28 cellular contexts compared by ENCODE assay signal in genomic region chrX:20531667-20532066, GRCh38.
"Had no signal": no experiment of that assay in that cellular context is flagged by ENCODE, and none has a peak within 500 bp of the region (broad histone marks: within the 10 kb centered on the region; RNA-seq: fewer than 3 reads in every experiment).

No MANE protein-coding gene starts in this region.

- H3K9me3 ChIP-seq: ascending aorta, gastrocnemius medialis, left ventricle myocardium inferior, neutrophil, ovary, psoas muscle, thyroid gland had no signal

- H3K27ac Mint-ChIP-seq: activated CD4-positive, alpha-beta T cell treated with anti-CD3 and anti-CD28 coated beads, Interleukin-2, amount 10 ng/mL, durations not matched to agents 7 days and 5 days; activated CD8-positive, alpha-beta memory T cell treated with anti-CD3 and anti-CD28 coated beads, Interleukin-2, amount 10 ng/mL, durations not matched to agents 7 days and 5 days; activated CD8-positive, alpha-beta T cell treated with anti-CD3 and anti-CD28 coated beads for 36 hours; activated naive CD8-positive, alpha-beta T cell treated with anti-CD3 and anti-CD28 coated beads, Interleukin-2, amount 50 U/mL, for 24 hours; endodermal cell; natural killer cell treated with Interleukin-12 subunit alpha and Interleukin-12 subunit beta and Interleukin-15 and Interleukin-18, amount 100 ng/mL, for 72 hours; T-cell; T-helper 2 cell treated with Interferon-gamma antibody and Interleukin-4, amounts not matched to agents 5 μg/mL and 100 μg/mL, for 36 hours had no signal

- H3K36me3 ChIP-seq: ascending aorta, gastrocnemius medialis, left ventricle myocardium inferior, neutrophil, ovary, thyroid gland had no signal

- H3K27ac ChIP-seq: ascending aorta, coronary artery, gastrocnemius medialis, left ventricle myocardium inferior, neutrophil, ovary, psoas muscle, thyroid gland, VCaP had no signal

- H3K4me3 ChIP-seq: ascending aorta, coronary artery, gastrocnemius medialis, left ventricle myocardium inferior, ovary, psoas muscle, thyroid gland had no signal

- H3K9me3 Mint-ChIP-seq: activated CD4-positive, alpha-beta T cell treated with anti-CD3 and anti-CD28 coated beads, Interleukin-2, amount 10 ng/mL, durations not matched to agents 7 days and 5 days; activated CD8-positive, alpha-beta T cell treated with anti-CD3 and anti-CD28 coated beads for 36 hours; activated naive CD8-positive, alpha-beta T cell treated with anti-CD3 and anti-CD28 coated beads, Interleukin-2, amount 50 U/mL, for 24 hours; endodermal cell; natural killer cell treated with Interleukin-12 subunit alpha and Interleukin-12 subunit beta and Interleukin-15 and Interleukin-18, amount 100 ng/mL, for 72 hours; T-cell; T-helper 2 cell treated with Interferon-gamma antibody and Interleukin-4, amounts not matched to agents 5 μg/mL and 100 μg/mL, for 36 hours had no signal

- H3K36me3 Mint-ChIP-seq: activated CD8-positive, alpha-beta memory T cell treated with anti-CD3 and anti-CD28 coated beads, Interleukin-2, amount 10 ng/mL, durations not matched to agents 7 days and 5 days; natural killer cell treated with Interleukin-12 subunit alpha and Interleukin-12 subunit beta and Interleukin-15 and Interleukin-18, amount 100 ng/mL, for 72 hours; T-cell had no signal

- H3K4me3 Mint-ChIP-seq: activated CD4-positive, alpha-beta T cell treated with anti-CD3 and anti-CD28 coated beads, Interleukin-2, amount 10 ng/mL, durations not matched to agents 7 days and 5 days; activated CD8-positive, alpha-beta memory T cell treated with anti-CD3 and anti-CD28 coated beads, Interleukin-2, amount 10 ng/mL, durations not matched to agents 7 days and 5 days; activated CD8-positive, alpha-beta T cell treated with anti-CD3 and anti-CD28 coated beads for 36 hours; activated naive CD8-positive, alpha-beta T cell treated with anti-CD3 and anti-CD28 coated beads, Interleukin-2, amount 50 U/mL, for 24 hours; endodermal cell; natural killer cell treated with Interleukin-12 subunit alpha and Interleukin-12 subunit beta and Interleukin-15 and Interleukin-18, amount 100 ng/mL, for 72 hours; T-cell; T-helper 2 cell treated with Interferon-gamma antibody and Interleukin-4, amounts not matched to agents 5 μg/mL and 100 μg/mL, for 36 hours had no signal

- ATAC-seq: activated CD4-positive, CD25-positive, alpha-beta regulatory T cell treated with anti-CD3 and anti-CD28 coated beads, Interleukin-2, amount 50 U/mL, for 24 hours; activated CD8-positive, alpha-beta memory T cell treated with anti-CD3 and anti-CD28 coated beads, Interleukin-2, amount 10 ng/mL, durations not matched to agents 7 days and 5 days; activated CD8-positive, alpha-beta T cell treated with anti-CD3 and anti-CD28 coated beads for 36 hours; activated naive CD8-positive, alpha-beta T cell treated with anti-CD3 and anti-CD28 coated beads, Interleukin-2, amount 50 U/mL, for 24 hours; gastrocnemius medialis; natural killer cell treated with Interleukin-12 subunit alpha and Interleukin-12 subunit beta and Interleukin-15 and Interleukin-18, amount 100 ng/mL, for 72 hours; psoas muscle; right cardiac atrium; stimulated activated naive CD8-positive, alpha-beta T cell treated with anti-CD3 and anti-CD28 coated beads, Interleukin-15, Interleukin-2, amounts not matched to agents 100 U/mL and 50 U/mL, for 24 hours; T-cell had no signal

- H3K4me1 ChIP-seq: psoas muscle, thyroid gland had no signal

- DNase-seq: activated CD4-positive, alpha-beta T cell treated with anti-CD3 and anti-CD28 coated beads, Interleukin-2, amount 10 ng/mL, durations not matched to agents 7 days and 5 days; activated CD8-positive, alpha-beta memory T cell treated with anti-CD3 and anti-CD28 coated beads, Interleukin-2, amount 10 ng/mL, durations not matched to agents 7 days and 5 days; activated CD8-positive, alpha-beta T cell treated with anti-CD3 and anti-CD28 coated beads for 36 hours; activated effector memory CD4-positive, alpha-beta T cell treated with anti-CD3 and anti-CD28 coated beads, Interleukin-2, amount 50 U/mL, for 16 hours; activated naive CD4-positive, alpha-beta T cell treated with anti-CD3 and anti-CD28 coated beads, Interleukin-2, amount 50 U/mL, for 16 hours; activated naive CD8-positive, alpha-beta T cell treated with anti-CD3 and anti-CD28 coated beads, Interleukin-2, amount 50 U/mL, for 24 hours; activated T-cell treated with anti-CD3 and anti-CD28 coated beads for 4 hours; endodermal cell; gastrocnemius medialis; hippocampal formation; left ventricle myocardium inferior; mammary epithelial cell; ovary; psoas muscle; right cardiac atrium; stimulated activated CD4-positive, alpha-beta T cell treated with anti-CD3 and anti-CD28 coated beads, Interleukin-4, amount 100 ng/mL, for 4 hours; stimulated activated naive CD8-positive, alpha-beta T cell treated with anti-CD3 and anti-CD28 coated beads, Interleukin-15, Interleukin-2, amounts not matched to agents 100 U/mL and 50 U/mL, for 24 hours; substantia nigra; T-cell; thyroid gland had no signal

- H3K27me3 ChIP-seq: gastrocnemius medialis, ovary, thyroid gland had no signal

- FAIRE-seq: bronchial epithelial cell had no signal
